ENCODE assay signal across 18 cellular contexts in genomic region chr9:6829027-6829426, GRCh38.
A peak's percentile ranks its signal among the peaks of the same experiment; 100 is the strongest.
DNase-seq lines count a peak whose midpoint lies in the region; ATAC-seq, FAIRE-seq and TF ChIP-seq lines count a peak whose summit lies in the region.
"Had no signal": no experiment of that assay in that cellular context is flagged by ENCODE, and none has a peak within 500 bp of the region (broad histone marks: within the 10 kb centered on the region; RNA-seq: fewer than 3 reads in every experiment).

No MANE protein-coding gene starts in this region.

- peaks cover 10% of the 10 kb centered on the region for H3K4me1 Mint-ChIP-seq in activated CD8-positive, alpha-beta T cell treated with anti-CD3 and anti-CD28 coated beads, Interleukin-2, amount 10 ng/mL, durations not matched to agents 7 days and 5 days (ENCODE audit: low read depth)
- peaks cover 13% of the 10 kb centered on the region for H3K4me1 Mint-ChIP-seq in activated CD8-positive, alpha-beta T cell treated with anti-CD3 and anti-CD28 coated beads for 36 hours (ENCODE audit: low read depth)
- peaks cover 6% of the 10 kb centered on the region for H3K4me1 Mint-ChIP-seq in neural crest cell

- no peak for TF ChIP-seq CTCF in activated CD8-positive, alpha-beta T cell treated with anti-CD3 and anti-CD28 coated beads for 36 hours (IDR thresholded peaks at IDR 0.05)
- TF ChIP-seq CTCF in neural crest cell (conservative IDR thresholded peaks at IDR 0.05): peak; percentile 45

- CTCF ChIA-PET in activated CD8-positive, alpha-beta T cell treated with anti-CD3 and anti-CD28 coated beads, Interleukin-2, amount 10 ng/mL, durations not matched to agents 7 days and 5 days (lab: Charles Lee): interaction anchor here (1.4 kb wide), 1 partner anchor 15 kb away, joined by 3 read pairs; no protein-coding TSS in a partner anchor
- CTCF ChIA-PET in activated CD8-positive, alpha-beta T cell treated with anti-CD3 and anti-CD28 coated beads for 36 hours (lab: Charles Lee): interaction anchor here (0.6 kb wide), 1 partner anchor 422 kb away, joined by 3 read pairs; no protein-coding TSS in a partner anchor

- FAIRE-seq in urothelium cell line (lab: Jason Lieb, UNC): no peak
- FAIRE-seq: A204.1 had no signal

- POLR2A ChIA-PET in activated CD8-positive, alpha-beta T cell treated with anti-CD3 and anti-CD28 coated beads, Interleukin-2, amount 10 ng/mL, durations not matched to agents 7 days and 5 days (lab: Charles Lee): no interaction called here
- POLR2A ChIA-PET in activated CD8-positive, alpha-beta T cell treated with anti-CD3 and anti-CD28 coated beads for 36 hours (lab: Charles Lee): no interaction called here

- H3K36me3 Mint-ChIP-seq in activated CD8-positive, alpha-beta T cell treated with anti-CD3 and anti-CD28 coated beads, Interleukin-2, amount 10 ng/mL, durations not matched to agents 7 days and 5 days (ENCODE audit: low read depth): peaks cover 35% of the 10 kb centered on the region
- peaks cover 25% of the 10 kb centered on the region for H3K36me3 Mint-ChIP-seq in activated CD8-positive, alpha-beta T cell treated with anti-CD3 and anti-CD28 coated beads for 36 hours (ENCODE audit: low read depth)
- H3K36me3 Mint-ChIP-seq in neural crest cell (ENCODE audit: low read depth): peaks cover 7% of the 10 kb centered on the region

- no peak overlapping the region for H3K4me3 Mint-ChIP-seq in activated CD8-positive, alpha-beta T cell treated with anti-CD3 and anti-CD28 coated beads, Interleukin-2, amount 10 ng/mL, durations not matched to agents 7 days and 5 days
- no peak overlapping the region for H3K4me3 Mint-ChIP-seq in activated CD8-positive, alpha-beta T cell treated with anti-CD3 and anti-CD28 coated beads for 36 hours
- H3K4me3 Mint-ChIP-seq in neural crest cell: no peak overlapping the region

- DNase-seq in activated CD8-positive, alpha-beta T cell treated with anti-CD3 and anti-CD28 coated beads, Interleukin-2, amount 10 ng/mL, durations not matched to agents 7 days and 5 days: no peak
- no peak for DNase-seq in activated CD8-positive, alpha-beta T cell treated with anti-CD3 and anti-CD28 coated beads for 36 hours
- DNase-seq in RKO (ENCODE audit: low spot score): peak; percentile 38
- no peak for DNase-seq in neural crest cell (ENCODE audit: low read depth, low spot score)
- DNase-seq in activated effector memory CD4-positive, alpha-beta T cell treated with anti-CD3 and anti-CD28 coated beads, Interleukin-2, amount 50 U/mL, for 16 hours: no peak
- DNase-seq in urothelium cell line (ENCODE audit: low spot score): no peak
- DNase-seq: activated CD8-positive, alpha-beta memory T cell treated with anti-CD3 and anti-CD28 coated beads, Interleukin-2, amount 50 U/mL, for 48 hours; DMS 273 treated with DMSO at 0.1 percent for 48 hours; effector CD4-positive, alpha-beta T cell; Karpas-422; left ventricle myocardium superior; NCI-H1930; nucleus accumbens; upper lobe of left lung; WERI-Rb-1 had no signal

- H3K27ac Mint-ChIP-seq in activated CD8-positive, alpha-beta T cell treated with anti-CD3 and anti-CD28 coated beads, Interleukin-2, amount 10 ng/mL, durations not matched to agents 7 days and 5 days: peak overlapping the region; percentile 1
- H3K27ac Mint-ChIP-seq in activated CD8-positive, alpha-beta T cell treated with anti-CD3 and anti-CD28 coated beads for 36 hours: no peak overlapping the region
- no peak overlapping the region for H3K27ac Mint-ChIP-seq in neural crest cell (ENCODE audit: unreplicated experiment)

- no peaks in the 10 kb centered on the region for H3K27me3 Mint-ChIP-seq in activated CD8-positive, alpha-beta T cell treated with anti-CD3 and anti-CD28 coated beads, Interleukin-2, amount 10 ng/mL, durations not matched to agents 7 days and 5 days (ENCODE audit: low read depth)
- H3K27me3 Mint-ChIP-seq in activated CD8-positive, alpha-beta T cell treated with anti-CD3 and anti-CD28 coated beads for 36 hours: no peaks in the 10 kb centered on the region
- no peaks in the 10 kb centered on the region for H3K27me3 Mint-ChIP-seq in neural crest cell (ENCODE audit: low read depth)

- intact Hi-C loops in activated CD8-positive, alpha-beta T cell treated with anti-CD3 and anti-CD28 coated beads for 36 hours (cut with micrococcal nuclease): loop anchor here (10.0 kb wide), 1 partner anchor 226 kb away; no protein-coding TSS in a partner anchor

- no peaks in the 10 kb centered on the region for H3K9me3 Mint-ChIP-seq in activated CD8-positive, alpha-beta T cell treated with anti-CD3 and anti-CD28 coated beads, Interleukin-2, amount 10 ng/mL, durations not matched to agents 7 days and 5 days (ENCODE audit: insufficient read depth)
- no peaks in the 10 kb centered on the region for H3K9me3 Mint-ChIP-seq in activated CD8-positive, alpha-beta T cell treated with anti-CD3 and anti-CD28 coated beads for 36 hours
- peaks cover 2% of the 10 kb centered on the region for H3K9me3 Mint-ChIP-seq in neural crest cell

- ATAC-seq in activated CD8-positive, alpha-beta T cell treated with anti-CD3 and anti-CD28 coated beads, Interleukin-2, amount 10 ng/mL, durations not matched to agents 7 days and 5 days: no peak
- no peak for ATAC-seq in activated CD8-positive, alpha-beta T cell treated with anti-CD3 and anti-CD28 coated beads for 36 hours
- ATAC-seq in esophagus mucosa (peak; percentile 85), GM21390 (IDR thresholded peaks at IDR 0.05; ENCODE audit: unreplicated experiment) (no peak)
- ATAC-seq: left ventricle myocardium superior had no signal
